ENCODE assay signal across 13 cellular contexts in the genomic region with DNA sequence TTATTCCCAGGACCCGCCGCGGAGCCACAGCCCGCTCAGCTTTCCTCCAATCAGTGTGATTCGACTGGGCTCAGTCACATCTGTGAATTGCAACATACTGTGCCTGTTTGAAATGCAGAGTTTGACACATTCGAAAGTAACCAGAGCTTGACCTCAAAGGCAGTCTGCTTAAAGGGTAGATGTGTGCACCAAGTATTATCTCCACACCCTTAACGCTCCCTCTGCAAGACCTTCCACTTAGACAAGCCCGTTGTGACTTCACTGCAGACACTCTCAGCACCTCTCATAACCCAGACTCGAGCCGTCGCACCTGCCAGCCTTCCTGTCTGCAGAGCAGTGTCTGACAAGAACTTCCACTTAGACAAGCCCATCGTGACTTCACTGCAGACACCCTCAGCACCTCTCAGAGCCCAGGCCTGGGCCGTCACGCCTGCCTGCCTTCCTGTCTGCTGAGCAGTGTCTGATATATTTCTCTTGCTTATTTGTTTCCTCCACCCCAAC. TPM values are rescaled to one million over a fixed set of nuclear protein-coding genes. Genes with fewer than 3 reads are reported as not detected.
DNase-seq lines count a peak whose midpoint lies in the region; ATAC-seq, FAIRE-seq and TF ChIP-seq lines count a peak whose summit lies in the region.
"Had no signal": no experiment of that assay in that cellular context is flagged by ENCODE, and none has a peak within 500 bp of the region (broad histone marks: within the 10 kb centered on the region; RNA-seq: fewer than 3 reads in every experiment).

No MANE protein-coding gene starts in this region.

- H2BK15ac ChIP-seq in mesenchymal stem cell (ENCODE audit: low read depth, poor library complexity, severe bottlenecking): no peak overlapping the region

- ATAC-seq in activated B cell treated with CpG ODN at 0.5 μM for 24 hours (ENCODE audit: low read depth) (no peak), K562 (no peak)
- ATAC-seq: Right ventricle myocardium inferior had no signal

- peaks cover 45% of the 10 kb centered on the region for H3K4me1 Mint-ChIP-seq in activated naive CD4-positive, alpha-beta T cell treated with anti-CD3 and anti-CD28 coated beads, Interleukin-2, amount 50 U/mL, for 24 hours
- peaks cover 49% of the 10 kb centered on the region for H3K4me1 Mint-ChIP-seq in activated naive CD4-positive, alpha-beta T cell treated with anti-CD3 and anti-CD28 coated beads, Interleukin-2, amount 10 ng/mL, durations not matched to agents 7 days and 5 days
- peaks cover 30% of the 10 kb centered on the region for H3K4me1 Mint-ChIP-seq in activated B cell treated with CpG ODN at 0.5 μM for 24 hours

- TF ChIP-seq CTCF in activated B cell treated with CpG ODN at 0.5 μM for 24 hours (IDR thresholded peaks at IDR 0.05) (no peak), K562 (IDR thresholded peaks at IDR 0.05 in 2 of 3, conservative IDR thresholded peaks at IDR 0.05 in 1 of 3; ENCODE audit: insufficient read depth in 2 of 3, low read depth in 1 of 3, low read length in 3 of 3) (no peak), thyroid gland (IDR thresholded peaks at IDR 0.05) (no peak)

- CTCF ChIA-PET in activated naive CD4-positive, alpha-beta T cell treated with anti-CD3 and anti-CD28 coated beads, Interleukin-2, amount 10 ng/mL, durations not matched to agents 7 days and 5 days (lab: Charles Lee): interaction anchor here (1.0 kb wide), 1 partner anchor 59 kb away, joined by 3 read pairs; no protein-coding TSS in a partner anchor
- CTCF ChIA-PET in activated B cell treated with CpG ODN at 0.5 μM for 24 hours (lab: Charles Lee) (no interaction called here), K562 (lab: Yijun Ruan, JAX; ENCODE audit: low intra/inter-chr PET ratio) (no interaction called here)

- DNase-seq in activated naive CD4-positive, alpha-beta T cell treated with anti-CD3 and anti-CD28 coated beads, Interleukin-2, amount 10 ng/mL, durations not matched to agents 7 days and 5 days: no peak
- DNase-seq in activated B cell treated with CpG ODN at 0.5 μM for 24 hours (no peak), K562 (ENCODE audit: extremely low read depth in 1 of 4, low spot score in 3 of 4) (no peak), thyroid gland (peak; percentile 42 to 47), globus pallidus (ENCODE audit: low spot score) (no peak), HT-29 (ENCODE audit: low spot score) (no peak), mesenchymal stem cell (no peak)
- DNase-seq: central memory CD4-positive, alpha-beta T cell; NCI-H2081; NCI-H748 treated with DMSO at 0.1 percent for 48 hours; retina had no signal

- no peaks in the 10 kb centered on the region for H3K27me3 Mint-ChIP-seq in activated naive CD4-positive, alpha-beta T cell treated with anti-CD3 and anti-CD28 coated beads, Interleukin-2, amount 50 U/mL, for 24 hours
- peaks cover 4% of the 10 kb centered on the region for H3K27me3 Mint-ChIP-seq in activated naive CD4-positive, alpha-beta T cell treated with anti-CD3 and anti-CD28 coated beads, Interleukin-2, amount 10 ng/mL, durations not matched to agents 7 days and 5 days
- no peaks in the 10 kb centered on the region for H3K27me3 Mint-ChIP-seq in activated B cell treated with CpG ODN at 0.5 μM for 24 hours

- H3K79me1 ChIP-seq in mesenchymal stem cell (replicated peaks; ENCODE audit: low read length, poor library complexity, severe bottlenecking): peaks cover 44% of the 10 kb centered on the region

- TF ChIP-seq POLR2A in K562 (conservative IDR thresholded peaks at IDR 0.05): no peak
- TF ChIP-seq POLR2A in thyroid gland (IDR thresholded peaks at IDR 0.05): no peak

- H3K36me3 ChIP-seq in K562 (ENCODE audit: control insufficient read depth, insufficient read depth, low read length): peaks cover 62% of the 10 kb centered on the region; the same call in 2 of the 3 replicates
- H3K36me3 ChIP-seq in thyroid gland: peaks cover 0 to 10% of the 10 kb centered on the region in 2 donors
- H3K36me3 ChIP-seq in mesenchymal stem cell (ENCODE audit: control insufficient read depth in 1 of 2, insufficient read depth in 2 of 2, low read depth in 1 of 2, low read length in 2 of 2): peaks cover 19 to 34% of the 10 kb centered on the region in 2 experiments

- H3K9me3 ChIP-seq in K562 (replicated peaks; ENCODE audit: control insufficient read depth, insufficient read depth, low read depth, low read length) (no peaks in the 10 kb centered on the region), thyroid gland (no peaks in the 10 kb centered on the region), mesenchymal stem cell (ENCODE audit: control insufficient read depth, low read length) (no peaks in the 10 kb centered on the region)

- no peak overlapping the region for H2AK5ac ChIP-seq in mesenchymal stem cell (ENCODE audit: low read length, severe bottlenecking)

- no peak for TF ChIP-seq EP300 in K562 (IDR thresholded peaks at IDR 0.05; ENCODE audit: low read length)

- no peaks in the 10 kb centered on the region for H4K20me1 ChIP-seq in K562 (replicated peaks; ENCODE audit: control insufficient read depth, insufficient read depth, low read length)

- H3K27ac ChIP-seq in K562 (ENCODE audit: extremely low read depth, low read depth, low read length) (no peak overlapping the region), thyroid gland (no peak overlapping the region), mesenchymal stem cell (ENCODE audit: low read length, poor library complexity, severe bottlenecking) (no peak overlapping the region)

- H3K23ac ChIP-seq in mesenchymal stem cell (ENCODE audit: low read length in 2 of 2): no peak overlapping the region

- H3K18ac ChIP-seq in mesenchymal stem cell (ENCODE audit: low read depth in 1 of 2, low read length in 2 of 2): no peak overlapping the region

- H2AFZ ChIP-seq in K562 (ENCODE audit: low read depth, low read length) (no peak overlapping the region), mesenchymal stem cell (ENCODE audit: low read depth, low read length) (no peak overlapping the region)

- H3K14ac ChIP-seq in mesenchymal stem cell (ENCODE audit: low read length in 2 of 2): no peak overlapping the region

- H3K4me2 ChIP-seq in K562 (ENCODE audit: insufficient read depth, low read length) (no peak overlapping the region), mesenchymal stem cell (ENCODE audit: low read length, poor library complexity, severe bottlenecking) (no peak overlapping the region)

- H3K27me3 ChIP-seq in K562 (ENCODE audit: control insufficient read depth in 2 of 2, insufficient read depth in 2 of 2, low read length in 2 of 2): no peaks in the 10 kb centered on the region
- H3K27me3 ChIP-seq in thyroid gland: no peaks in the 10 kb centered on the region
- H3K27me3 ChIP-seq in mesenchymal stem cell (ENCODE audit: control insufficient read depth in 1 of 2, insufficient read depth in 1 of 2, low read length in 2 of 2): no peaks in the 10 kb centered on the region

- H3K9ac ChIP-seq in K562 (ENCODE audit: insufficient read depth in 1 of 2, low read depth in 2 of 2, low read length in 2 of 2) (peak overlapping the region in 1 of 2 experiments; percentile 80; a peak in 2 of 4 replicates), mesenchymal stem cell (ENCODE audit: low read length) (no peak overlapping the region)

- peak overlapping the region; percentile 57 for H3K4me3 Mint-ChIP-seq in activated naive CD4-positive, alpha-beta T cell treated with anti-CD3 and anti-CD28 coated beads, Interleukin-2, amount 50 U/mL, for 24 hours
- no peak overlapping the region for H3K4me3 Mint-ChIP-seq in activated naive CD4-positive, alpha-beta T cell treated with anti-CD3 and anti-CD28 coated beads, Interleukin-2, amount 10 ng/mL, durations not matched to agents 7 days and 5 days
- no peak overlapping the region for H3K4me3 Mint-ChIP-seq in activated B cell treated with CpG ODN at 0.5 μM for 24 hours

- no peak overlapping the region for H2BK12ac ChIP-seq in mesenchymal stem cell (ENCODE audit: low read length in 2 of 2)

- H3K4me1 ChIP-seq in K562 (replicated peaks in 1 of 2; ENCODE audit: control insufficient read depth in 2 of 2, insufficient read depth in 2 of 2, low read length in 2 of 2) (peaks cover 0 to 23% of the 10 kb centered on the region in 2 experiments; a peak in 4 of 5 replicates), thyroid gland (peaks cover 10 to 17% of the 10 kb centered on the region in 2 donors), mesenchymal stem cell (ENCODE audit: control insufficient read depth, insufficient read depth, low read depth, low read length) (peaks cover 10% of the 10 kb centered on the region)

- H3K4me3 ChIP-seq in K562 (no peak overlapping the region), thyroid gland (replicated peaks in 1 of 3) (no peak overlapping the region), mesenchymal stem cell (ENCODE audit: insufficient read depth in 1 of 2, low read depth in 1 of 2, low read length in 2 of 2) (no peak overlapping the region)

- no peak overlapping the region for H4K91ac ChIP-seq in mesenchymal stem cell (ENCODE audit: low read length)

- H3K4ac ChIP-seq in mesenchymal stem cell (ENCODE audit: low read depth in 1 of 2, low read length in 2 of 2): no peak overlapping the region

- H3K27ac Mint-ChIP-seq in activated naive CD4-positive, alpha-beta T cell treated with anti-CD3 and anti-CD28 coated beads, Interleukin-2, amount 50 U/mL, for 24 hours: no peak overlapping the region
- no peak overlapping the region for H3K27ac Mint-ChIP-seq in activated naive CD4-positive, alpha-beta T cell treated with anti-CD3 and anti-CD28 coated beads, Interleukin-2, amount 10 ng/mL, durations not matched to agents 7 days and 5 days
- peak overlapping the region; percentile 32 for H3K27ac Mint-ChIP-seq in activated B cell treated with CpG ODN at 0.5 μM for 24 hours

- no peak for TF ChIP-seq RAD21 in K562 (CRISPR knock-in tag; conservative IDR thresholded peaks at IDR 0.05 in 1 of 2, IDR thresholded peaks at IDR 0.05 in 1 of 2)

- intact Hi-C loops in activated B cell treated with CpG ODN at 0.5 μM for 24 hours (cut with micrococcal nuclease) (no loop called here), K562 (cut with micrococcal nuclease) (no loop called here), thyroid gland (cut with DNase I) (loop anchor here (10.0 kb wide), 2 partner anchors 177 to 367 kb away; a partner anchor contains a TSS)

- no peaks in the 10 kb centered on the region for H3K9me3 Mint-ChIP-seq in activated naive CD4-positive, alpha-beta T cell treated with anti-CD3 and anti-CD28 coated beads, Interleukin-2, amount 50 U/mL, for 24 hours
- no peaks in the 10 kb centered on the region for H3K9me3 Mint-ChIP-seq in activated naive CD4-positive, alpha-beta T cell treated with anti-CD3 and anti-CD28 coated beads, Interleukin-2, amount 10 ng/mL, durations not matched to agents 7 days and 5 days
- no peaks in the 10 kb centered on the region for H3K9me3 Mint-ChIP-seq in activated B cell treated with CpG ODN at 0.5 μM for 24 hours

- in situ Hi-C loops in K562 (cut with MboI): no loop called here

- peaks cover 14% of the 10 kb centered on the region for H3K36me3 Mint-ChIP-seq in activated naive CD4-positive, alpha-beta T cell treated with anti-CD3 and anti-CD28 coated beads, Interleukin-2, amount 50 U/mL, for 24 hours
- H3K36me3 Mint-ChIP-seq in activated naive CD4-positive, alpha-beta T cell treated with anti-CD3 and anti-CD28 coated beads, Interleukin-2, amount 10 ng/mL, durations not matched to agents 7 days and 5 days: peaks cover 52% of the 10 kb centered on the region
- H3K36me3 Mint-ChIP-seq in activated B cell treated with CpG ODN at 0.5 μM for 24 hours (ENCODE audit: low read depth): peaks cover 65% of the 10 kb centered on the region

- POLR2A ChIA-PET in activated B cell treated with CpG ODN at 0.5 μM for 24 hours (lab: Charles Lee) (interaction anchor here (0.6 kb wide), 1 partner anchor 8 kb away, joined by 7 read pairs; no protein-coding TSS in a partner anchor), K562 (lab: Yijun Ruan, JAX) (interaction anchor here (0.6 to 1.1 kb wide), 2 partner anchors 8 to 138 kb away, joined by 3 read pairs; no protein-coding TSS in a partner anchor)

- no peak for FAIRE-seq in K562 (lab: Jason Lieb, UNC)

- H2BK120ac ChIP-seq in mesenchymal stem cell (ENCODE audit: low read depth, low read length): no peak overlapping the region

- H4K8ac ChIP-seq in mesenchymal stem cell (ENCODE audit: low read length): no peak overlapping the region

- no peak overlapping the region for H2BK5ac ChIP-seq in mesenchymal stem cell (ENCODE audit: low read depth, low read length, poor library complexity, severe bottlenecking)

- WGBS in K562 (ENCODE audit: insufficient coverage, low coverage, missing lambda C conversion rate): 84% methylated on average over 14 of the region's 14 CpGs
- 63 to 66% methylated on average over 14 of the region's 14 CpGs for WGBS in thyroid gland, 2 donors
- 91% methylated on average over 14 of the region's 14 CpGs for WGBS in mesenchymal stem cell

- BruUV-seq in K562 (replicated peaks; lab: Mats Ljungman, UMichigan): no TSS peak

- H3K79me2 ChIP-seq in K562 (ENCODE audit: control insufficient read depth, insufficient read depth, low read length): peaks cover 51% of the 10 kb centered on the region

- H3K9me1 ChIP-seq in K562 (ENCODE audit: control insufficient read depth, insufficient read depth, low read length): no peaks in the 10 kb centered on the region

RNA-seq across cellular contexts. Expression of a gene that starts 3.7 kb away (rescaled TPM):
- total RNA-seq in activated B cell treated with CpG ODN at 0.5 μM for 24 hours: 70.1 and 87.0 TPM in 2 replicates
- total RNA-seq in K562 (2011; cell fraction: chromatin; rRNA removed; ENCODE audit: low replicate concordance): 250 and 422 TPM in 2 replicates
- total RNA-seq in K562 (2011; cell fraction: nucleolus; rRNA removed): 176 and 189 TPM in 2 replicates
- 187 and 203 TPM in 2 replicates for total RNA-seq in K562 (2011; cell fraction: nucleoplasm; rRNA removed)
- 52.7 and 59.4 TPM in 2 replicates for total RNA-seq in K562 (2014; rRNA removed)
- total RNA-seq in K562 (2014; rRNA removed; fragmentation: Illumina TruSeq; extraction: Trizol): 17.9 and 25.5 TPM in 2 replicates
- total RNA-seq in K562 (2015; rRNA removed; fragmentation: Illumina TruSeq; extraction: Trizol): 31.8 and 32.8 TPM in 2 replicates
- total RNA-seq in K562 (2021): 62.8 and 68.1 TPM in 2 replicates
- polyA plus RNA-seq in K562 (2011; rRNA removed): 23.7 and 24.9 TPM in 2 replicates
- polyA plus RNA-seq in K562 (2011; cell fraction: cytosol; rRNA removed): 17.9 and 23.5 TPM in 2 replicates
- 66.5 and 112 TPM in 2 replicates for polyA plus RNA-seq in K562 (2011; cell fraction: nucleus; rRNA removed)
- polyA plus RNA-seq in K562 (2012): 35.3 and 39.1 TPM in 2 replicates
- 37.3 and 48.5 TPM in 2 replicates for polyA plus RNA-seq in K562 (2014; fragmentation: Illumina TruSeq; extraction: Trizol)
- 1 to 10 TPM; 1.3 to 2.5 TPM for polyA plus RNA-seq in K562 (2014; fragmentation: Nextera tagmentation; extraction: Ambion mirVana)
- 53.5 and 63.4 TPM in 2 replicates for polyA plus RNA-seq in K562 (2014; rRNA removed)
- 19.2 and 19.3 TPM in 2 replicates for polyA minus RNA-seq in K562 (2011; rRNA and poly(A)+ RNA removed)
- 18.8 and 24.5 TPM in 2 replicates for polyA minus RNA-seq in K562 (2011; cell fraction: cytosol; rRNA and poly(A)+ RNA removed)
- polyA minus RNA-seq in K562 (2011; cell fraction: nucleus; rRNA and poly(A)+ RNA removed): 33.5 and 52.0 TPM in 2 replicates
- 10 to 100 TPM; 19.9 to 40.9 (median 30.3) TPM for total RNA-seq in thyroid gland
- total RNA-seq in HT-29 (2014; rRNA removed; shearing (Covaris generic)): 64.8 and 73.6 TPM in 2 replicates
- polyA plus RNA-seq in mesenchymal stem cell (2013, experiment 1 of 2): 9.4 TPM
- 8.5 TPM for polyA plus RNA-seq in mesenchymal stem cell (2013, experiment 2 of 2)

Comparison
In these comparisons a context has a peak if more than half of its experiments do, and no peak if none do; other contexts are left out.
1. DNase-seq: peak in thyroid gland (2 of 2); none in activated naive CD4-positive, alpha-beta T cell treated with anti-CD3 and anti-CD28 coated beads, Interleukin-2, amount 10 ng/mL, durations not matched to agents 7 days and 5 days (single experiment), activated B cell treated with CpG ODN at 0.5 μM for 24 hours (single experiment), K562 (0 of 4), globus pallidus (single experiment), HT-29 (single experiment) and mesenchymal stem cell (single experiment).